Comparison of ENCODE assay signal across 8 cellular contexts in genomic region chr3:155078959-155079794, GRCh38. TPM values are rescaled to one million over a fixed set of nuclear protein-coding genes. Genes with fewer than 3 reads are reported as not detected.
DNase-seq lines count a peak whose midpoint lies in the region; ATAC-seq and TF ChIP-seq lines count a peak whose summit lies in the region.

No MANE protein-coding gene starts in this region.

- H3K4me3 ChIP-seq in brain microvascular endothelial cell (ENCODE audit: low read depth, low read length): peak overlapping the region; percentile 85
- peak overlapping the region; percentile 70 to 87 (median 87) for H3K4me3 ChIP-seq in liver (ENCODE audit: low read depth in 1 of 3, low read length in 3 of 3)
- peak overlapping the region; percentile 42 to 51 for H3K4me3 ChIP-seq in tibial artery

- intact Hi-C loops in activated CD4-positive, alpha-beta T cell treated with anti-CD3 and anti-CD28 coated beads for 36 hours (cut with DNase I, micrococcal nuclease): no loop called here
- intact Hi-C loops in tibial artery (cut with DNase I; ENCODE audit: low total_unique reads): no loop called here

- no peak for DNase-seq in activated CD4-positive, alpha-beta T cell treated with anti-CD3 and anti-CD28 coated beads for 36 hours
- no peak for DNase-seq in activated CD4-positive, alpha-beta T cell treated with anti-CD3 and anti-CD28 coated beads, Interleukin-2, amount 50 U/mL, for 4 hours
- DNase-seq in brain microvascular endothelial cell: peak; percentile 6
- DNase-seq in tibial artery: no peak
- no peak for DNase-seq in dedifferentiated amniotic fluid mesenchymal stem cell (ENCODE audit: extremely low spot score)
- no peak for DNase-seq in pons (ENCODE audit: low spot score)

- peak overlapping the region; percentile 2 for H3K4me3 Mint-ChIP-seq in activated CD4-positive, alpha-beta T cell treated with anti-CD3 and anti-CD28 coated beads for 36 hours

- no peaks in the 10 kb centered on the region for H3K9me3 Mint-ChIP-seq in activated CD4-positive, alpha-beta T cell treated with anti-CD3 and anti-CD28 coated beads for 36 hours (ENCODE audit: low read depth)

- H3K4me1 Mint-ChIP-seq in activated CD4-positive, alpha-beta T cell treated with anti-CD3 and anti-CD28 coated beads for 36 hours: peaks cover 13% of the 10 kb centered on the region

- H3K4me1 ChIP-seq in liver (ENCODE audit: control insufficient read depth in 4 of 4, insufficient read depth in 4 of 4, low read length in 3 of 4) (peaks cover 4 to 36% (median 26%) of the 10 kb centered on the region in 4 donors), tibial artery (peaks cover 0 to 22% (median 14%) of the 10 kb centered on the region in 4 donors)

- H3K27ac Mint-ChIP-seq in activated CD4-positive, alpha-beta T cell treated with anti-CD3 and anti-CD28 coated beads for 36 hours: no peak overlapping the region

- CTCF ChIA-PET in activated CD4-positive, alpha-beta T cell treated with anti-CD3 and anti-CD28 coated beads for 36 hours (lab: Charles Lee): no interaction called here

- H3K27ac ChIP-seq in brain microvascular endothelial cell: peak overlapping the region; percentile 0
- H3K27ac ChIP-seq in liver (ENCODE audit: low read depth in 1 of 2, low read length in 2 of 2): no peak overlapping the region
- H3K27ac ChIP-seq in tibial artery: no peak overlapping the region

- no peaks in the 10 kb centered on the region for H3K36me3 Mint-ChIP-seq in activated CD4-positive, alpha-beta T cell treated with anti-CD3 and anti-CD28 coated beads for 36 hours (ENCODE audit: low read depth)

- in situ Hi-C loops in brain microvascular endothelial cell (cut with HindIII; ENCODE audit: low pct_ligation_motif_present, low sequenced_read_pairs): no loop called here

- peaks cover 30% of the 10 kb centered on the region for H3K27me3 Mint-ChIP-seq in activated CD4-positive, alpha-beta T cell treated with anti-CD3 and anti-CD28 coated beads for 36 hours

- peak; percentile 34 for TF ChIP-seq CTCF in brain microvascular endothelial cell (IDR thresholded peaks at IDR 0.05; ENCODE audit: low read depth, low read length, missing control alignments)
- TF ChIP-seq CTCF in liver (IDR thresholded peaks at IDR 0.05; ENCODE audit: low read depth, low read length, missing input control): no peak
- no peak for TF ChIP-seq CTCF in tibial artery (IDR thresholded peaks at IDR 0.05)

- H3K27me3 ChIP-seq in brain microvascular endothelial cell (replicated peaks) (no peaks in the 10 kb centered on the region), liver (ENCODE audit: control insufficient read depth in 4 of 4, insufficient read depth in 4 of 4, low read length in 3 of 4) (no peaks in the 10 kb centered on the region), tibial artery (peaks cover 0 to 17% of the 10 kb centered on the region in 2 donors)

- H3K9ac ChIP-seq in liver (ENCODE audit: low read depth in 1 of 2, low read length in 2 of 2): no peak overlapping the region

- 6% methylated on average over 38 of the region's 38 CpGs for WGBS in liver

- POLR2A ChIA-PET in activated CD4-positive, alpha-beta T cell treated with anti-CD3 and anti-CD28 coated beads for 36 hours (lab: Charles Lee): no interaction called here

- H3K36me3 ChIP-seq in brain microvascular endothelial cell (replicated peaks) (no peaks in the 10 kb centered on the region), liver (ENCODE audit: control insufficient read depth in 4 of 4, insufficient read depth in 3 of 4, low read depth in 1 of 4, low read length in 3 of 4) (no peaks in the 10 kb centered on the region), tibial artery (no peaks in the 10 kb centered on the region)

- no peak for TF ChIP-seq RAD21 in liver (IDR thresholded peaks at IDR 0.05)

- peak; percentile 16 for ATAC-seq in activated CD4-positive, alpha-beta T cell treated with anti-CD3 and anti-CD28 coated beads for 36 hours
- ATAC-seq in HG03439 (IDR thresholded peaks at IDR 0.05; ENCODE audit: unreplicated experiment): no peak

- H3K9me3 ChIP-seq in liver (ENCODE audit: control insufficient read depth in 4 of 4, low read length in 3 of 4) (peaks cover 0 to 2% (median 0%) of the 10 kb centered on the region in 4 donors), tibial artery (no peaks in the 10 kb centered on the region)

TF ChIP-seq in liver, 16 proteins besides CTCF, POLR2A, EP300 and RAD21:
- no peak for TF ChIP-seq NR2F2 (IDR thresholded peaks at IDR 0.05)
- no peak for TF ChIP-seq SP1 (IDR thresholded peaks at IDR 0.05)

RNA-seq across cellular contexts. Expression of gene MME, which starts 0.9 kb away (rescaled TPM):
- total RNA-seq in activated CD4-positive, alpha-beta T cell treated with anti-CD3 and anti-CD28 coated beads for 36 hours: under 1 TPM in 1 of 2 experiments, not detected in 1; 0.23 TPM
- total RNA-seq in liver: 10 to 100 TPM in 1 of 2 donors, 1 to 10 TPM in 1; 4.9 to 20.7 TPM
- polyA plus RNA-seq in liver: 10 to 100 TPM in 1 of 2 donors, 1 to 10 TPM in 1; 4.1 to 14.0 TPM

Comparison
In these comparisons a context has a peak if more than half of its experiments do, and no peak if none do; other contexts are left out.
1. RNA of gene MME, which starts 0.9 kb away (total RNA-seq): 4.9 to 20.7 TPM in liver; 0.23 TPM in activated CD4-positive, alpha-beta T cell treated with anti-CD3 and anti-CD28 coated beads for 36 hours; every median in the first group is over 4 times any median in the second.
2. Peak in every context shown above with its lines, with median percentiles within 50 percentile points of each other: H3K4me3 ChIP-seq.